In the genomic region with DNA sequence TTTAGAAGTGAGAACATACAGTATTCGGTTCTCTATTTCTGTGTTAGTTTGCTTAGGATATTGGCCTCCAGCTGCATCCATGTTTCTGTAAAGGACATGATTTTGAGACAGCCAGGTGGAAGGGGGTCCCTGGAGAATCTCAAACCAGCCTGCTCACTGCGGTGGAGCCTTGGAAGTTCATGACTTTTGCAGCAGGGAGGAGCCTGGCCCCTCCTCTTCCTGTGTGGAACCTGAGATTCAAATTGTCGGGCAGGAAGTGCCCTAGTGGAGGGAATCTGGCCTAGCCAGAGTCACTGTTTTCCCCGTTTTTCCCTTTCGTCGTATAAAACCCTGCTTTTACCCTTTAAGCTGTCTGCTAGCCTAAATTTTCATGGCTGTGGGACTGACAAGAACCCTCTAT, we compare ENCODE assay signal across 27 cellular contexts.
DNase-seq lines count a peak whose midpoint lies in the region; ATAC-seq, FAIRE-seq and TF ChIP-seq lines count a peak whose summit lies in the region.
"Had no signal": no experiment of that assay in that cellular context is flagged by ENCODE, and none has a peak within 500 bp of the region (broad histone marks: within the 10 kb centered on the region; RNA-seq: fewer than 3 reads in every experiment).

No MANE protein-coding gene starts in this region.

- H3K27ac ChIP-seq in HepG2 (ENCODE audit: extremely low read length, insufficient read depth, low read length) (no peak overlapping the region), right lobe of liver (no peak overlapping the region), neural progenitor cell (no peak overlapping the region), adrenal gland (no peak overlapping the region)
- H3K27ac ChIP-seq: A549; BLaER1 treated with 17β-estradiol and CSF1 and Interleukin-3, amounts not matched to agents 10 nM and 100 nM; GM23248 had no signal

- in situ Hi-C loops in HepG2 (cut with HindIII; ENCODE audit: extremely low pct_ligation_motif_present, low pct_unique_long_range_greater_than_20kb) = no loop called here

- no peaks in the 10 kb centered on the region for H3F3A ChIP-seq in neural progenitor cell (ENCODE audit: low read depth)

- no peak overlapping the region for H3K4me3 Mint-ChIP-seq in WTC11
- H3K4me3 Mint-ChIP-seq in neural progenitor cell = no peak overlapping the region
- H3K4me3 Mint-ChIP-seq in type B pancreatic cell = no peak overlapping the region
- H3K4me3 Mint-ChIP-seq: CD14-positive monocyte; CD4-positive, alpha-beta T cell; CD8-positive, alpha-beta memory T cell had no signal

- 4% methylated on average over 6 of the region's 6 CpGs for WGBS in HepG2 (ENCODE audit: low lambda C conversion rate)
- 58% methylated on average over 5 of the region's 6 CpGs for WGBS in right lobe of liver (ENCODE audit: insufficient coverage, low coverage, low lambda C conversion rate, missing lambda C conversion rate)
- WGBS in adrenal gland, 4 donors = 85 to 94% (median 87%) methylated on average over 6 of the region's 6 CpGs

- TF ChIP-seq CTCF in HepG2 (CRISPR knock-in tag; IDR thresholded peaks at IDR 0.05) (no peak), right lobe of liver (IDR thresholded peaks at IDR 0.05) (no peak), WTC11 (IDR thresholded peaks at IDR 0.05) (no peak), neural progenitor cell (IDR thresholded peaks at IDR 0.05) (no peak), type B pancreatic cell (conservative IDR thresholded peaks at IDR 0.05) (peak; percentile 13), GM10266 (IDR thresholded peaks at IDR 0.05; ENCODE audit: control insufficient read depth, insufficient read depth, low read depth, missing control alignments) (no peak), adrenal gland (IDR thresholded peaks at IDR 0.05) (no peak)

- CTCF ChIA-PET in HepG2 (lab: Yijun Ruan, JAX; ENCODE audit: low intra/inter-chr PET ratio, low total read pairs) (no interaction called here), WTC11 (lab: Charles Lee) (no interaction called here)

- intact Hi-C loops in HepG2 (cut with micrococcal nuclease; ENCODE audit: unreplicated experiment) (no loop called here), right lobe of liver (cut with DNase I) (no loop called here), adrenal gland (cut with DNase I) (no loop called here)

- no peaks in the 10 kb centered on the region for H3K9me3 ChIP-seq in HepG2 (ENCODE audit: low read length)
- no peaks in the 10 kb centered on the region for H3K9me3 ChIP-seq in right lobe of liver
- H3K9me3 ChIP-seq in neural progenitor cell (ENCODE audit: low read depth) = no peaks in the 10 kb centered on the region
- H3K9me3 ChIP-seq in adrenal gland (replicated peaks in 1 of 3) = no peaks in the 10 kb centered on the region
- H3K9me3 ChIP-seq: A549, BE2C had no signal

- H3K4me1 Mint-ChIP-seq in WTC11 = peaks cover 7% of the 10 kb centered on the region
- peaks cover 15% of the 10 kb centered on the region for H3K4me1 Mint-ChIP-seq in neural progenitor cell
- H3K4me1 Mint-ChIP-seq in type B pancreatic cell (ENCODE audit: unreplicated experiment) = no peaks in the 10 kb centered on the region
- H3K4me1 Mint-ChIP-seq: CD14-positive monocyte; CD8-positive, alpha-beta memory T cell had no signal

- H4K20me1 ChIP-seq in HepG2 (ENCODE audit: insufficient read depth, low read length) = no peaks in the 10 kb centered on the region
- no peaks in the 10 kb centered on the region for H4K20me1 ChIP-seq in neural progenitor cell (ENCODE audit: low read depth)
- H4K20me1 ChIP-seq: BLaER1 treated with 17β-estradiol and CSF1 and Interleukin-3, amounts not matched to agents 10 nM and 100 nM had no signal

- ATAC-seq in HepG2 = peak; percentile 28; the same call in 1 of the 3 replicates
- no peak for ATAC-seq in right lobe of liver
- ATAC-seq in WTC11 = peak; percentile 46; the same call in 1 of the 2 replicates
- ATAC-seq in HG02840 (IDR thresholded peaks at IDR 0.05; ENCODE audit: low FRiP score, unreplicated experiment) = no peak
- ATAC-seq: A549, GM12878 had no signal

- no peak overlapping the region for H3K27ac Mint-ChIP-seq in WTC11
- peak overlapping the region; percentile 91 for H3K27ac Mint-ChIP-seq in neural progenitor cell
- no peak overlapping the region for H3K27ac Mint-ChIP-seq in type B pancreatic cell
- H3K27ac Mint-ChIP-seq: CD14-positive monocyte; CD4-positive, alpha-beta T cell; CD8-positive, alpha-beta memory T cell had no signal

- POLR2A ChIA-PET in HepG2 (lab: Yijun Ruan, JAX) (no interaction called here), WTC11 (lab: Charles Lee) (no interaction called here)

- no peaks in the 10 kb centered on the region for H3K36me3 ChIP-seq in HepG2 (replicated peaks in 1 of 2; ENCODE audit: control insufficient read depth in 1 of 2, insufficient read depth in 2 of 2, low read length in 2 of 2)
- no peaks in the 10 kb centered on the region for H3K36me3 ChIP-seq in right lobe of liver
- no peaks in the 10 kb centered on the region for H3K36me3 ChIP-seq in neural progenitor cell
- H3K36me3 ChIP-seq in adrenal gland (replicated peaks in 1 of 2) = no peaks in the 10 kb centered on the region
- H3K36me3 ChIP-seq: BE2C; BLaER1 treated with 17β-estradiol and CSF1 and Interleukin-3, amounts not matched to agents 10 nM and 100 nM had no signal

- H3K4me1 ChIP-seq in HepG2 (ENCODE audit: insufficient read depth, low read length) (no peaks in the 10 kb centered on the region), right lobe of liver (no peaks in the 10 kb centered on the region), neural progenitor cell (peaks cover 7% of the 10 kb centered on the region), adrenal gland (replicated peaks in 1 of 2) (no peaks in the 10 kb centered on the region)
- H3K4me1 ChIP-seq: A549; BLaER1 treated with 17β-estradiol and CSF1 and Interleukin-3, amounts not matched to agents 10 nM and 100 nM had no signal

- peaks cover 19% of the 10 kb centered on the region for H3K36me3 Mint-ChIP-seq in WTC11
- no peaks in the 10 kb centered on the region for H3K36me3 Mint-ChIP-seq in neural progenitor cell
- no peaks in the 10 kb centered on the region for H3K36me3 Mint-ChIP-seq in type B pancreatic cell
- H3K36me3 Mint-ChIP-seq: CD14-positive monocyte; CD8-positive, alpha-beta memory T cell had no signal

- TF ChIP-seq RAD21 in HepG2 (CRISPR knock-in tag; IDR thresholded peaks at IDR 0.05) = no peak

- H3K27me3 Mint-ChIP-seq in WTC11 (ENCODE audit: low read depth) (no peaks in the 10 kb centered on the region), neural progenitor cell (ENCODE audit: insufficient read depth, low read depth) (no peaks in the 10 kb centered on the region), type B pancreatic cell (no peaks in the 10 kb centered on the region)
- H3K27me3 Mint-ChIP-seq: CD4-positive, alpha-beta T cell; CD8-positive, alpha-beta memory T cell had no signal

- H3K79me2 ChIP-seq in HepG2 (ENCODE audit: insufficient read depth, low read length) (no peaks in the 10 kb centered on the region), neural progenitor cell (ENCODE audit: low read depth) (no peaks in the 10 kb centered on the region)

- no peak for TF ChIP-seq EP300 in HepG2 (IDR thresholded peaks at IDR 0.05; ENCODE audit: low read depth in 2 of 2, low read length in 2 of 2)
- no peak for TF ChIP-seq EP300 in HepG2 (CRISPR knock-in tag; IDR thresholded peaks at IDR 0.05; ENCODE audit: borderline replicate concordance)

- DNase-seq in HepG2 (ENCODE audit: low spot score) (no peak), right lobe of liver (no peak), WTC11 (ENCODE audit: low spot score) (no peak), neural progenitor cell (ENCODE audit: low spot score) (no peak), type B pancreatic cell (ENCODE audit: extremely low spot score, unreplicated experiment) (no peak), GM10266 (ENCODE audit: extremely low spot score) (no peak), adrenal gland (no peak)
- DNase-seq: 8988T; ACHN; AML-193; BE2C; CD4-positive, alpha-beta T cell; CD8-positive, alpha-beta memory T cell; DMS53; DMS79 treated with DMSO at 0.1 percent for 48 hours; GM23248; H7; HCEC 1CT had no signal

- no peaks in the 10 kb centered on the region for H3K27me3 ChIP-seq in HepG2 (ENCODE audit: control insufficient read depth in 1 of 2, insufficient read depth in 2 of 2, low read length in 2 of 2)
- no peaks in the 10 kb centered on the region for H3K27me3 ChIP-seq in right lobe of liver
- no peaks in the 10 kb centered on the region for H3K27me3 ChIP-seq in neural progenitor cell
- no peaks in the 10 kb centered on the region for H3K27me3 ChIP-seq in adrenal gland
- H3K27me3 ChIP-seq: BE2C; BLaER1 treated with 17β-estradiol and CSF1 and Interleukin-3, amounts not matched to agents 10 nM and 100 nM had no signal

- H3K9ac ChIP-seq in HepG2 (ENCODE audit: insufficient read depth, low read depth, low read length) = no peak overlapping the region
- H3K9ac ChIP-seq in neural progenitor cell = no peak overlapping the region
- H3K9ac ChIP-seq: BLaER1 treated with 17β-estradiol and CSF1 and Interleukin-3, amounts not matched to agents 10 nM and 100 nM; GM23248 had no signal

- no TSS peak for BruUV-seq in HepG2 (replicated peaks; lab: Mats Ljungman, UMichigan)

- FAIRE-seq in HepG2 (lab: Jason Lieb, UNC) = no peak
- FAIRE-seq: A549, D721Med, G401.6, GM12878, GM19239, H1 had no signal

- H3K4me3 ChIP-seq in HepG2 (replicated peaks in 1 of 3; ENCODE audit: insufficient read depth in 1 of 3, low read depth in 2 of 3, low read length in 3 of 3) (no peak overlapping the region), right lobe of liver (no peak overlapping the region), neural progenitor cell (no peak overlapping the region), adrenal gland (no peak overlapping the region)
- H3K4me3 ChIP-seq: A549; BLaER1 treated with 17β-estradiol and CSF1 and Interleukin-3, amounts not matched to agents 10 nM and 100 nM; GM12878; GM23248 had no signal

- TF ChIP-seq POLR2A in HepG2 (IDR thresholded peaks at IDR 0.05; ENCODE audit: insufficient read depth in 1 of 2, low read depth in 2 of 2, low read length in 2 of 2) (no peak), right lobe of liver (IDR thresholded peaks at IDR 0.05) (no peak), adrenal gland (IDR thresholded peaks at IDR 0.05) (no peak)

- H2AFZ ChIP-seq in HepG2 (ENCODE audit: low read length) (no peak overlapping the region), neural progenitor cell (replicated peaks) (no peak overlapping the region)
- H2AFZ ChIP-seq: GM23248 had no signal

- H3K4me2 ChIP-seq in HepG2 (ENCODE audit: low read depth, low read length) = no peak overlapping the region
- no peak overlapping the region for H3K4me2 ChIP-seq in neural progenitor cell
- H3K4me2 ChIP-seq: A549; BLaER1 treated with 17β-estradiol and CSF1 and Interleukin-3, amounts not matched to agents 10 nM and 100 nM had no signal

- peaks cover 27% of the 10 kb centered on the region for H3K9me3 Mint-ChIP-seq in WTC11
- peaks cover 4% of the 10 kb centered on the region for H3K9me3 Mint-ChIP-seq in neural progenitor cell
- H3K9me3 Mint-ChIP-seq in type B pancreatic cell = no peaks in the 10 kb centered on the region
- H3K9me3 Mint-ChIP-seq: CD14-positive monocyte had no signal

TF ChIP-seq in WTC11, 78 proteins besides CTCF, POLR2A, EP300 and RAD21 (continues in another document):
- no peak for TF ChIP-seq RORB (CRISPR knock-in tag; IDR thresholded peaks at IDR 0.05)
- TF ChIP-seq FOXK1 (CRISPR knock-in tag; IDR thresholded peaks at IDR 0.05) = no peak
- TF ChIP-seq NFE2L1 (CRISPR knock-in tag; IDR thresholded peaks at IDR 0.05) = no peak
- no peak for TF ChIP-seq ATF1 (CRISPR knock-in tag; IDR thresholded peaks at IDR 0.05)
- no peak for TF ChIP-seq RELA (CRISPR knock-in tag; IDR thresholded peaks at IDR 0.05; ENCODE audit: borderline replicate concordance)

Comparison
In these comparisons a context has a peak if more than half of its experiments do, and no peak if none do; other contexts are left out.
1. ATAC-seq: peak in HepG2 (single experiment) and WTC11 (single experiment); none in right lobe of liver (0 of 4) and HG02840 (single experiment).